8 cellular contexts compared by ENCODE assay signal in genomic region chr4:129641179-129641578, GRCh38.
DNase-seq lines count a peak whose midpoint lies in the region; ATAC-seq, FAIRE-seq and TF ChIP-seq lines count a peak whose summit lies in the region.

No MANE protein-coding gene starts in this region.

- POLR2A ChIA-PET in H1 (lab: Charles Lee; ENCODE audit: partially characterized antibody): no interaction called here

- H3K4me1 Mint-ChIP-seq in HFFc6 (ENCODE audit: low read depth): no peaks in the 10 kb centered on the region
- no peaks in the 10 kb centered on the region for H3K4me1 Mint-ChIP-seq in naive B cell

- H2BK15ac ChIP-seq in H1 (ENCODE audit: low read length): no peak overlapping the region

- no peak overlapping the region for H3K9ac ChIP-seq in H1 (replicated peaks in 1 of 4; ENCODE audit: extremely low read depth in 1 of 4, low read depth in 3 of 4, low read length in 3 of 4)

- H3K4me2 ChIP-seq in H1 (ENCODE audit: insufficient read depth in 1 of 2, low read depth in 2 of 2, low read length in 2 of 2): no peak overlapping the region

- no peak for TF ChIP-seq EP300 in H1 (IDR thresholded peaks at IDR 0.05; ENCODE audit: borderline replicate concordance in 1 of 2, low read depth in 2 of 2, low read length in 2 of 2)
- no peak for TF ChIP-seq EP300 in tibial nerve (IDR thresholded peaks at IDR 0.05)

- no peaks in the 10 kb centered on the region for H3K79me1 ChIP-seq in H1 (ENCODE audit: low read depth, low read length)

- H2BK5ac ChIP-seq in H1 (ENCODE audit: low read depth, low read length): no peak overlapping the region

- H3K23ac ChIP-seq in H1 (ENCODE audit: insufficient read length): no peak overlapping the region

- H3K14ac ChIP-seq in H1 (ENCODE audit: insufficient read length): no peak overlapping the region

- no peak overlapping the region for H3K18ac ChIP-seq in H1 (ENCODE audit: extremely low read depth, low read length)

- no peak overlapping the region for H2BK120ac ChIP-seq in H1 (replicated peaks; ENCODE audit: low read depth, low read length)

- peak; percentile 71 for DNase-seq in activated effector memory CD4-positive, alpha-beta T cell treated with anti-CD3 and anti-CD28 coated beads, Interleukin-2, amount 50 U/mL, for 16 hours
- no peak for DNase-seq in activated effector memory CD4-positive, alpha-beta T cell treated with Interleukin-2 at 50 U/mL for 16 hours
- peak; percentile 26 for DNase-seq in HFFc6
- peak; percentile 73 for DNase-seq in NAMALWA (ENCODE audit: low spot score)
- DNase-seq in WERI-Rb-1: peak; percentile 69
- DNase-seq in H1 (ENCODE audit: low read depth in 1 of 2, low spot score in 2 of 2): peak; percentile 23 to 86
- peak; percentile 10 for DNase-seq in naive B cell
- DNase-seq in tibial nerve (ENCODE audit: low spot score in 2 of 2): peak; percentile 32 to 86

- no peak overlapping the region for H4K91ac ChIP-seq in H1 (replicated peaks; ENCODE audit: insufficient read length, low read length)

- TF ChIP-seq POLR2A in H1 (IDR thresholded peaks at IDR 0.05; ENCODE audit: control extremely low read depth in 1 of 2, low read depth in 2 of 2, low read length in 2 of 2): no peak
- no peak for TF ChIP-seq POLR2A in tibial nerve (IDR thresholded peaks at IDR 0.05)

- FAIRE-seq in H1 (lab: Jason Lieb, UNC): peak; percentile 60

- peak overlapping the region; percentile 48; the same call in 1 of the 2 replicates for H2AFZ ChIP-seq in H1 (ENCODE audit: low read length)

- H3K9me3 Mint-ChIP-seq in HFFc6 (no peaks in the 10 kb centered on the region), naive B cell (peaks cover 0 to 6% (median 0%) of the 10 kb centered on the region in 7 donors)

- H2AK5ac ChIP-seq in H1 (ENCODE audit: low read depth, low read length): no peak overlapping the region

- WGBS in H1 (ENCODE audit: extremely low coverage in 1 of 2, insufficient coverage in 1 of 2, insufficient read length in 1 of 2, insufficient replicate concordance in 2 of 2, low coverage in 1 of 2, low lambda C conversion rate in 2 of 2, missing lambda C conversion rate in 1 of 2), 2 experiments: 55% methylated on average over 5 of the region's 5 CpGs; no CpG with 5 or more reads in 1 of the 2 experiments
- WGBS in tibial nerve, 2 donors: 47 to 54% methylated on average over 5 of the region's 5 CpGs

- no peak for ATAC-seq in naive B cell (ENCODE audit: low read depth in 2 of 2)

- H2BK12ac ChIP-seq in H1 (ENCODE audit: low read depth, low read length): no peak overlapping the region

- H3K4me3 ChIP-seq in WERI-Rb-1 (ENCODE audit: low read depth, low read length) (no peak overlapping the region), H1 (ENCODE audit: extremely low read depth in 1 of 4, insufficient read depth in 2 of 4, low read depth in 3 of 4, low read length in 4 of 4) (no peak overlapping the region), tibial nerve (no peak overlapping the region)

- no peaks in the 10 kb centered on the region for H4K20me1 ChIP-seq in H1 (replicated peaks in 1 of 2; ENCODE audit: control insufficient read depth in 1 of 2, insufficient read depth in 2 of 2, low read length in 2 of 2)

- H3K4me3 Mint-ChIP-seq in HFFc6: no peak overlapping the region
- no peak overlapping the region for H3K4me3 Mint-ChIP-seq in naive B cell

- H3K79me2 ChIP-seq in H1 (ENCODE audit: control insufficient read depth in 1 of 2, insufficient read depth in 2 of 2, low read length in 2 of 2): no peaks in the 10 kb centered on the region

- H3K56ac ChIP-seq in H1 (replicated peaks; ENCODE audit: insufficient read length, low read depth, low read length): no peak overlapping the region

- no peak overlapping the region for H3K4ac ChIP-seq in H1 (replicated peaks; ENCODE audit: insufficient read length, low read depth, low read length)

- H3K9me3 ChIP-seq in WERI-Rb-1 (ENCODE audit: severe bottlenecking) (no peaks in the 10 kb centered on the region), H1 (ENCODE audit: insufficient read depth in 2 of 2, low read depth in 1 of 2, low read length in 1 of 2) (no peaks in the 10 kb centered on the region; a peak in 1 of 4 replicates), tibial nerve (no peaks in the 10 kb centered on the region)

- no peaks in the 10 kb centered on the region for H3K27me3 Mint-ChIP-seq in HFFc6 (ENCODE audit: insufficient read depth)
- no peaks in the 10 kb centered on the region for H3K27me3 Mint-ChIP-seq in naive B cell

- no peaks in the 10 kb centered on the region for H3K36me3 ChIP-seq in WERI-Rb-1
- no peaks in the 10 kb centered on the region for H3K36me3 ChIP-seq in H1 (ENCODE audit: control insufficient read depth in 2 of 4, insufficient read depth in 4 of 4, low read length in 3 of 4)
- no peaks in the 10 kb centered on the region for H3K36me3 ChIP-seq in tibial nerve

- no peak overlapping the region for H4K5ac ChIP-seq in H1 (ENCODE audit: insufficient read length, low read depth, low read length)

- CTCF ChIA-PET in H1 (lab: Charles Lee; ENCODE audit: partially characterized antibody): interaction anchor here (0.5 to 3.1 kb wide), 33 partner anchors 9 to 315 kb away, joined by 3 to 13 read pairs (median 4); no protein-coding TSS in a partner anchor

- H3K27ac ChIP-seq in WERI-Rb-1 (no peak overlapping the region), H1 (ENCODE audit: low read depth, low read length) (no peak overlapping the region), tibial nerve (no peak overlapping the region)

- TF ChIP-seq CTCF in HFFc6 (IDR thresholded peaks at IDR 0.05): peak; percentile 85
- TF ChIP-seq CTCF in WERI-Rb-1 (IDR thresholded peaks at IDR 0.05; ENCODE audit: low read depth, low read length): peak; percentile 78
- TF ChIP-seq CTCF in H1 (IDR thresholded peaks at IDR 0.05; ENCODE audit: control extremely low read depth in 1 of 3, insufficient read depth in 1 of 3, low read depth in 1 of 3, low read length in 3 of 3): peak in 2 of 3 experiments; percentile 50 to 68; a peak in 2 of 4 replicates
- peak; percentile 47 to 75 (median 59) for TF ChIP-seq CTCF in tibial nerve (IDR thresholded peaks at IDR 0.05)

- no peaks in the 10 kb centered on the region for H3K36me3 Mint-ChIP-seq in HFFc6 (ENCODE audit: low read depth)
- H3K36me3 Mint-ChIP-seq in naive B cell: no peaks in the 10 kb centered on the region

- peak; percentile 58 to 66 for TF ChIP-seq RAD21 in H1 (IDR thresholded peaks at IDR 0.05 in 1 of 2, conservative IDR thresholded peaks at IDR 0.05 in 1 of 2; ENCODE audit: low read depth in 2 of 2, low read length in 2 of 2)

- H2BK20ac ChIP-seq in H1 (ENCODE audit: low read length): no peak overlapping the region

- H4K8ac ChIP-seq in H1 (ENCODE audit: extremely low read depth, insufficient read depth, low read length): no peak overlapping the region

- H3K27ac Mint-ChIP-seq in HFFc6 (no peak overlapping the region), naive B cell (no peak overlapping the region)

- H3K4me1 ChIP-seq in H1 (replicated peaks in 1 of 4; ENCODE audit: control insufficient read depth in 3 of 4, insufficient read depth in 4 of 4, low read length in 3 of 4) (no peaks in the 10 kb centered on the region), tibial nerve (no peaks in the 10 kb centered on the region)

- H3K27me3 ChIP-seq in WERI-Rb-1 (ENCODE audit: insufficient read depth, low read depth, severe bottlenecking) (no peaks in the 10 kb centered on the region), H1 (replicated peaks in 1 of 4; ENCODE audit: control insufficient read depth in 3 of 4, extremely low read depth in 1 of 4, insufficient read depth in 3 of 4, low read length in 3 of 4) (no peaks in the 10 kb centered on the region), tibial nerve (no peaks in the 10 kb centered on the region)

- no peaks in the 10 kb centered on the region for H3K23me2 ChIP-seq in H1 (ENCODE audit: low read depth, low read length)

TF ChIP-seq in H1, 55 proteins besides CTCF, POLR2A, EP300 and RAD21:
- TF ChIP-seq MAX (IDR thresholded peaks at IDR 0.05) (no peak), TAF7 (optimal IDR thresholded peaks at IDR 0.05; ENCODE audit: borderline replicate concordance, low read depth, low read length) (no peak), SIRT6 (IDR thresholded peaks at IDR 0.05; ENCODE audit: low read length) (no peak), ZNF274 (IDR thresholded peaks at IDR 0.05; ENCODE audit: borderline replicate concordance, extremely low read depth, low read length) (no peak), RBBP5 (IDR thresholded peaks at IDR 0.05; ENCODE audit: borderline replicate concordance, low read depth, low read length) (no peak), CHD2 (IDR thresholded peaks at IDR 0.05; ENCODE audit: low read length) (no peak), PHF8 (conservative IDR thresholded peaks at IDR 0.05; ENCODE audit: low read depth, low read length) (no peak)
- TF ChIP-seq, protein P1, sequence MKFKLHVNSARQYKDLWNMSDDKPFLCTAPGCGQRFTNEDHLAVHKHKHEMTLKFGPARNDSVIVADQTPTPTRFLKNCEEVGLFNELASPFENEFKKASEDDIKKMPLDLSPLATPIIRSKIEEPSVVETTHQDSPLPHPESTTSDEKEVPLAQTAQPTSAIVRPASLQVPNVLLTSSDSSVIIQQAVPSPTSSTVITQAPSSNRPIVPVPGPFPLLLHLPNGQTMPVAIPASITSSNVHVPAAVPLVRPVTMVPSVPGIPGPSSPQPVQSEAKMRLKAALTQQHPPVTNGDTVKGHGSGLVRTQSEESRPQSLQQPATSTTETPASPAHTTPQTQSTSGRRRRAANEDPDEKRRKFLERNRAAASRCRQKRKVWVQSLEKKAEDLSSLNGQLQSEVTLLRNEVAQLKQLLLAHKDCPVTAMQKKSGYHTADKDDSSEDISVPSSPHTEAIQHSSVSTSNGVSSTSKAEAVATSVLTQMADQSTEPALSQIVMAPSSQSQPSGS (IDR thresholded peaks at IDR 0.05; ENCODE audit: low read length): no peak
TF ChIP-seq in H1: peak in this region for 0.
